Comparison of ENCODE assay signal across 18 cellular contexts in genomic region chr20:58197185-58197469, GRCh38. TPM values are rescaled to one million over a fixed set of nuclear protein-coding genes. Genes with fewer than 3 reads are reported as not detected.
DNase-seq lines count a peak whose midpoint lies in the region; ATAC-seq and TF ChIP-seq lines count a peak whose summit lies in the region.
"Had no signal": no experiment of that assay in that cellular context is flagged by ENCODE, and none has a peak within 500 bp of the region (broad histone marks: within the 10 kb centered on the region; RNA-seq: fewer than 3 reads in every experiment).

No MANE protein-coding gene starts in this region.

- no peak for TF ChIP-seq CTCF in activated CD8-positive, alpha-beta T cell treated with anti-CD3 and anti-CD28 coated beads for 36 hours (IDR thresholded peaks at IDR 0.05)
- TF ChIP-seq CTCF in nephron (IDR thresholded peaks at IDR 0.05; ENCODE audit: unreplicated experiment in 3 of 3) = no peak

- no peak overlapping the region for H3K27ac Mint-ChIP-seq in activated CD8-positive, alpha-beta T cell treated with anti-CD3 and anti-CD28 coated beads, Interleukin-2, amount 10 ng/mL, durations not matched to agents 7 days and 5 days
- no peak overlapping the region for H3K27ac Mint-ChIP-seq in activated CD8-positive, alpha-beta T cell treated with anti-CD3 and anti-CD28 coated beads for 36 hours
- peak overlapping the region; percentile 45 for H3K27ac Mint-ChIP-seq in central memory CD8-positive, alpha-beta T cell (ENCODE audit: low read depth)
- peak overlapping the region; percentile 21 to 84 (median 76) for H3K27ac Mint-ChIP-seq in nephron
- H3K27ac Mint-ChIP-seq in activated T-helper 17 cell treated with anti-CD3 and anti-CD28 coated beads, Interleukin-2, amount 50 U/mL, for 72 hours = no peak overlapping the region
- no peak overlapping the region for H3K27ac Mint-ChIP-seq in activated naive CD8-positive, alpha-beta T cell treated with anti-CD3 and anti-CD28 coated beads for 36 hours
- H3K27ac Mint-ChIP-seq: B cell; CD8-positive, alpha-beta T cell had no signal

- H3K9me3 Mint-ChIP-seq in activated CD8-positive, alpha-beta T cell treated with anti-CD3 and anti-CD28 coated beads, Interleukin-2, amount 10 ng/mL, durations not matched to agents 7 days and 5 days (ENCODE audit: insufficient read depth) = no peaks in the 10 kb centered on the region
- H3K9me3 Mint-ChIP-seq in activated CD8-positive, alpha-beta T cell treated with anti-CD3 and anti-CD28 coated beads for 36 hours = peaks cover 6% of the 10 kb centered on the region
- peaks cover 8% of the 10 kb centered on the region for H3K9me3 Mint-ChIP-seq in central memory CD8-positive, alpha-beta T cell
- H3K9me3 Mint-ChIP-seq in nephron = peaks cover 2% of the 10 kb centered on the region
- no peaks in the 10 kb centered on the region for H3K9me3 Mint-ChIP-seq in activated T-helper 17 cell treated with anti-CD3 and anti-CD28 coated beads, Interleukin-2, amount 50 U/mL, for 72 hours
- H3K9me3 Mint-ChIP-seq in activated naive CD8-positive, alpha-beta T cell treated with anti-CD3 and anti-CD28 coated beads for 36 hours = peaks cover 5% of the 10 kb centered on the region
- H3K9me3 Mint-ChIP-seq: CD4-positive, CD25-positive, alpha-beta regulatory T cell; CD8-positive, alpha-beta T cell had no signal

- CTCF ChIA-PET in activated CD8-positive, alpha-beta T cell treated with anti-CD3 and anti-CD28 coated beads, Interleukin-2, amount 10 ng/mL, durations not matched to agents 7 days and 5 days (lab: Charles Lee) = no interaction called here
- CTCF ChIA-PET in activated CD8-positive, alpha-beta T cell treated with anti-CD3 and anti-CD28 coated beads for 36 hours (lab: Charles Lee) = no interaction called here

- no peak for DNase-seq in activated CD8-positive, alpha-beta T cell treated with anti-CD3 and anti-CD28 coated beads, Interleukin-2, amount 10 ng/mL, durations not matched to agents 7 days and 5 days
- no peak for DNase-seq in activated CD8-positive, alpha-beta T cell treated with anti-CD3 and anti-CD28 coated beads for 36 hours
- DNase-seq in central memory CD8-positive, alpha-beta T cell (ENCODE audit: low spot score in 2 of 2) = no peak
- DNase-seq in activated naive CD8-positive, alpha-beta T cell treated with anti-CD3 and anti-CD28 coated beads for 36 hours = no peak
- DNase-seq: CD4-positive, CD25-positive, alpha-beta regulatory T cell; CD8-positive, alpha-beta T cell; DMS53; DMS79 treated with DMSO at 0.1 percent for 48 hours; GF-D8; GOT3; H7; HCEC 1CT had no signal

- POLR2A ChIA-PET in activated CD8-positive, alpha-beta T cell treated with anti-CD3 and anti-CD28 coated beads, Interleukin-2, amount 10 ng/mL, durations not matched to agents 7 days and 5 days (lab: Charles Lee) = no interaction called here
- POLR2A ChIA-PET in activated CD8-positive, alpha-beta T cell treated with anti-CD3 and anti-CD28 coated beads for 36 hours (lab: Charles Lee) = interaction anchor here (0.6 kb wide), 1 partner anchor 27 kb away, joined by 3 read pairs; no protein-coding TSS in a partner anchor

- peak; percentile 18 for ATAC-seq in activated CD8-positive, alpha-beta T cell treated with anti-CD3 and anti-CD28 coated beads, Interleukin-2, amount 10 ng/mL, durations not matched to agents 7 days and 5 days
- no peak for ATAC-seq in activated CD8-positive, alpha-beta T cell treated with anti-CD3 and anti-CD28 coated beads for 36 hours
- no peak for ATAC-seq in central memory CD8-positive, alpha-beta T cell (replicated peaks; ENCODE audit: extremely low read depth, poor library complexity, severe bottlenecking)
- no peak for ATAC-seq in activated T-helper 17 cell treated with anti-CD3 and anti-CD28 coated beads, Interleukin-2, amount 50 U/mL, for 72 hours (replicated peaks)
- no peak for ATAC-seq in HG03460 (IDR thresholded peaks at IDR 0.05; ENCODE audit: unreplicated experiment)
- ATAC-seq: CD8-positive, alpha-beta T cell had no signal

- no peaks in the 10 kb centered on the region for H3K36me3 Mint-ChIP-seq in activated CD8-positive, alpha-beta T cell treated with anti-CD3 and anti-CD28 coated beads, Interleukin-2, amount 10 ng/mL, durations not matched to agents 7 days and 5 days (ENCODE audit: low read depth)
- H3K36me3 Mint-ChIP-seq in activated CD8-positive, alpha-beta T cell treated with anti-CD3 and anti-CD28 coated beads for 36 hours (ENCODE audit: low read depth) = no peaks in the 10 kb centered on the region
- H3K36me3 Mint-ChIP-seq in central memory CD8-positive, alpha-beta T cell (ENCODE audit: insufficient read depth) = peaks cover 2% of the 10 kb centered on the region
- no peaks in the 10 kb centered on the region for H3K36me3 Mint-ChIP-seq in nephron (ENCODE audit: low read depth)
- no peaks in the 10 kb centered on the region for H3K36me3 Mint-ChIP-seq in activated T-helper 17 cell treated with anti-CD3 and anti-CD28 coated beads, Interleukin-2, amount 50 U/mL, for 72 hours (ENCODE audit: low read depth)
- H3K36me3 Mint-ChIP-seq in activated naive CD8-positive, alpha-beta T cell treated with anti-CD3 and anti-CD28 coated beads for 36 hours = peaks cover 2% of the 10 kb centered on the region
- H3K36me3 Mint-ChIP-seq: CD4-positive, CD25-positive, alpha-beta regulatory T cell; CD8-positive, alpha-beta T cell had no signal

- H3K27me3 Mint-ChIP-seq in activated CD8-positive, alpha-beta T cell treated with anti-CD3 and anti-CD28 coated beads, Interleukin-2, amount 10 ng/mL, durations not matched to agents 7 days and 5 days (ENCODE audit: low read depth) = peaks cover under 1% of the 10 kb centered on the region
- H3K27me3 Mint-ChIP-seq in activated CD8-positive, alpha-beta T cell treated with anti-CD3 and anti-CD28 coated beads for 36 hours = peaks cover under 1% of the 10 kb centered on the region
- H3K27me3 Mint-ChIP-seq in central memory CD8-positive, alpha-beta T cell = peaks cover 8% of the 10 kb centered on the region
- peaks cover 24% of the 10 kb centered on the region for H3K27me3 Mint-ChIP-seq in nephron (ENCODE audit: low read depth)
- peaks cover 7% of the 10 kb centered on the region for H3K27me3 Mint-ChIP-seq in activated T-helper 17 cell treated with anti-CD3 and anti-CD28 coated beads, Interleukin-2, amount 50 U/mL, for 72 hours
- H3K27me3 Mint-ChIP-seq in activated naive CD8-positive, alpha-beta T cell treated with anti-CD3 and anti-CD28 coated beads for 36 hours = no peaks in the 10 kb centered on the region

- H3K4me3 Mint-ChIP-seq in activated CD8-positive, alpha-beta T cell treated with anti-CD3 and anti-CD28 coated beads, Interleukin-2, amount 10 ng/mL, durations not matched to agents 7 days and 5 days = no peak overlapping the region
- no peak overlapping the region for H3K4me3 Mint-ChIP-seq in activated CD8-positive, alpha-beta T cell treated with anti-CD3 and anti-CD28 coated beads for 36 hours
- H3K4me3 Mint-ChIP-seq in central memory CD8-positive, alpha-beta T cell = no peak overlapping the region
- no peak overlapping the region for H3K4me3 Mint-ChIP-seq in nephron
- no peak overlapping the region for H3K4me3 Mint-ChIP-seq in activated T-helper 17 cell treated with anti-CD3 and anti-CD28 coated beads, Interleukin-2, amount 50 U/mL, for 72 hours
- H3K4me3 Mint-ChIP-seq in activated naive CD8-positive, alpha-beta T cell treated with anti-CD3 and anti-CD28 coated beads for 36 hours = no peak overlapping the region
- H3K4me3 Mint-ChIP-seq: B cell; CD4-positive, CD25-positive, alpha-beta regulatory T cell; CD8-positive, alpha-beta T cell had no signal

- H3K4me1 Mint-ChIP-seq in activated CD8-positive, alpha-beta T cell treated with anti-CD3 and anti-CD28 coated beads, Interleukin-2, amount 10 ng/mL, durations not matched to agents 7 days and 5 days (ENCODE audit: low read depth) = no peaks in the 10 kb centered on the region
- no peaks in the 10 kb centered on the region for H3K4me1 Mint-ChIP-seq in activated CD8-positive, alpha-beta T cell treated with anti-CD3 and anti-CD28 coated beads for 36 hours (ENCODE audit: low read depth)
- H3K4me1 Mint-ChIP-seq in central memory CD8-positive, alpha-beta T cell = no peaks in the 10 kb centered on the region
- peaks cover 23% of the 10 kb centered on the region for H3K4me1 Mint-ChIP-seq in nephron
- peaks cover 5% of the 10 kb centered on the region for H3K4me1 Mint-ChIP-seq in activated T-helper 17 cell treated with anti-CD3 and anti-CD28 coated beads, Interleukin-2, amount 50 U/mL, for 72 hours
- H3K4me1 Mint-ChIP-seq in activated naive CD8-positive, alpha-beta T cell treated with anti-CD3 and anti-CD28 coated beads for 36 hours = no peaks in the 10 kb centered on the region
- H3K4me1 Mint-ChIP-seq: B cell had no signal

- intact Hi-C loops in activated CD8-positive, alpha-beta T cell treated with anti-CD3 and anti-CD28 coated beads for 36 hours (cut with micrococcal nuclease) = no loop called here

RNA-seq across cellular contexts. Expression of gene ANKRD60, which starts 31.3 kb away (rescaled TPM):
- not detected for total RNA-seq in activated CD8-positive, alpha-beta T cell treated with anti-CD3 and anti-CD28 coated beads, Interleukin-2, amount 10 ng/mL, durations not matched to agents 7 days and 5 days
- total RNA-seq in activated CD8-positive, alpha-beta T cell treated with anti-CD3 and anti-CD28 coated beads for 36 hours = not detected
- total RNA-seq in activated T-helper 17 cell treated with anti-CD3 and anti-CD28 coated beads, Interleukin-2, amount 50 U/mL, for 72 hours = not detected
- total RNA-seq in activated naive CD8-positive, alpha-beta T cell treated with anti-CD3 and anti-CD28 coated beads for 36 hours = not detected
- total RNA-seq: CD4-positive, CD25-positive, alpha-beta regulatory T cell; CD8-positive, alpha-beta T cell; Daoy; G401; H7 had no signal

Comparison
In these comparisons a context has a peak if more than half of its experiments do, and no peak if none do; other contexts are left out.
1. H3K27ac Mint-ChIP-seq: peak in central memory CD8-positive, alpha-beta T cell (single experiment) and nephron (3 of 3); none in activated CD8-positive, alpha-beta T cell treated with anti-CD3 and anti-CD28 coated beads, Interleukin-2, amount 10 ng/mL, durations not matched to agents 7 days and 5 days (single experiment), activated CD8-positive, alpha-beta T cell treated with anti-CD3 and anti-CD28 coated beads for 36 hours (single experiment), activated T-helper 17 cell treated with anti-CD3 and anti-CD28 coated beads, Interleukin-2, amount 50 U/mL, for 72 hours (single experiment) and activated naive CD8-positive, alpha-beta T cell treated with anti-CD3 and anti-CD28 coated beads for 36 hours (single experiment).